In the genomic region with DNA sequence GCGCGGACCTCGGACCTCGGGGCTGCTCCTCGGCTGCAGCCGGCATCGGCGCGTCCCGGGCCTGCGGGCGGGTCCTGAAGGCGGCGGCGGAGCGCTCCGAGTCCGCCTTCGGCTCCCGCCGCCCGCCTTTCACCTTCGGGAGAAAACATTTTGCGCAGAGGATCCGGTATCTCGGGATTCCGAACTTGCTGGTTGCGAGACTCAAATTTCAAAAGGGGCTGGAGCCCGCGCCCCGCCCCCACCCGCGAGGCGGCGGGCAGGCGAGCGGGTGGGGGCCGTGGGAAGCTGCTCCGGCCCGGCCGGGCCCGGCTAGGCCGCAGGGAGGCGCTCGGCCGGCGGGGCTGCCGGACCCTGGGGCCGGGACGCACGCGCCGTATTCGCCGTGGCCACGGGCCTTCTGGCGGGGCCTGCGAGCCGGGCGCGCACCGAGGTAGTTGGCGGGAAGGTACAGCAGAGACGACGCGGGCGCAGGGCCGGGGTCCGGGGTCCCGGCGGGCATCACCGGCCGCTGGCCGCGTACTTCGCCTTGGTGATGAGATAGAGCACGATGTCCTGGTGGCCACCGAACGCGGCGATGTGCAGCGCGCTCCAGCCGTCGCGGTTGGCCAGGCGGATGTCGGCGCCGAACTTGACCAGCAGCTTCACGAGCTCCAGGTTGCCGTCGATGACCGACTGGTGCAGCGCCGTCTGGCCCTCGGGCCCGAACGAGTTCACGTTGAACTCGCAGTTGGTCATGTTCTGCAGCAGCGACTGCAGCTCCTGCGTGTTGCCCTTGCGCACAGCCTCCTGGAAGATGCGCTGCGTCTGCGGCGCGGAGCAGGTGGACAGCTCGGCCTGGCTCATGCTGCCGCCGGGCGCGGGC, we compare ENCODE assay signal across 8 cellular contexts. TPM values are rescaled to one million over a fixed set of nuclear protein-coding genes. Genes with fewer than 3 reads are reported as not detected.
DNase-seq lines count a peak whose midpoint lies in the region; ATAC-seq, FAIRE-seq and TF ChIP-seq lines count a peak whose summit lies in the region.

No MANE protein-coding gene starts in this region.

- DNase-seq in CD1c-positive myeloid dendritic cell (ENCODE audit: extremely low spot score) (peak; percentile 34), HTR-8/SVneo (ENCODE audit: insufficient read length, low spot score) (peak; percentile 49), UCSD-AML1 (lab: John Stamatoyannopoulos, UW; ENCODE audit: unreplicated experiment) (peak; percentile 70), NCI-H2107 treated with DMSO at 0.1 percent for 48 hours (lab: John Stamatoyannopoulos, UW; ENCODE audit: unreplicated experiment) (no peak)

- ATAC-seq in GM18498 (IDR thresholded peaks at IDR 0.05; ENCODE audit: unreplicated experiment) (peak; percentile 4), HG03095 (IDR thresholded peaks at IDR 0.05; ENCODE audit: unreplicated experiment) (no peak)

- peaks cover 0 to 2% of the 10 kb centered on the region in 2 donors for H3K36me3 ChIP-seq in esophagus (ENCODE audit: control insufficient read depth in 2 of 2, insufficient read depth in 2 of 2, low read length in 1 of 2)

- FAIRE-seq in HTR-8/SVneo (lab: Jason Lieb, UNC) = peak; percentile 55

- H3K4me1 Mint-ChIP-seq in nephron = peaks cover 22% of the 10 kb centered on the region

- H3K4me1 ChIP-seq in esophagus (ENCODE audit: control insufficient read depth in 2 of 2, insufficient read depth in 2 of 2, low read length in 1 of 2) = peaks cover 6 to 29% of the 10 kb centered on the region in 2 donors

- no peaks in the 10 kb centered on the region for H3K9me3 Mint-ChIP-seq in nephron

- WGBS in esophagus, 2 donors = 1% methylated on average over 111 to 114 of the region's 114 CpGs

- H3K27ac Mint-ChIP-seq in nephron = peak overlapping the region; percentile 64 to 96 (median 83)

- peaks cover 26% of the 10 kb centered on the region for H3K27me3 Mint-ChIP-seq in nephron (ENCODE audit: low read depth)

- no peaks in the 10 kb centered on the region for H3K9me3 ChIP-seq in esophagus (ENCODE audit: control insufficient read depth in 2 of 2, insufficient read depth in 1 of 2, low read depth in 1 of 2, low read length in 1 of 2)

- H3K4me3 Mint-ChIP-seq in nephron = peak overlapping the region; percentile 89 to 97 (median 96)

- H3K36me3 Mint-ChIP-seq in nephron (ENCODE audit: low read depth) = no peaks in the 10 kb centered on the region

- no peaks in the 10 kb centered on the region for H3K27me3 ChIP-seq in esophagus (ENCODE audit: control insufficient read depth in 1 of 2, insufficient read depth in 2 of 2, low read length in 2 of 2)

- H3K4me3 ChIP-seq in esophagus (ENCODE audit: low read depth in 1 of 2, low read length in 2 of 2) = peak overlapping the region; percentile 64 to 76

- TF ChIP-seq CTCF in nephron (IDR thresholded peaks at IDR 0.05; ENCODE audit: unreplicated experiment in 3 of 3) = peak in 1 of 3 experiments; percentile 33

- H3K27ac ChIP-seq in esophagus (ENCODE audit: low read depth in 2 of 2, low read length in 1 of 2) = peak overlapping the region; percentile 34 to 56

RNA-seq across cellular contexts. Expression of gene NRARP, which starts 0.8 kb away (rescaled TPM):
- 1 to 10 TPM; 1.6 to 7.8 TPM for polyA plus RNA-seq in esophagus

RNA-seq across cellular contexts. Expression of gene TOR4A, which starts 23.8 kb away (rescaled TPM):
- 1 to 10 TPM; 1.5 to 4.3 TPM for polyA plus RNA-seq in esophagus

RNA-seq across cellular contexts. Expression of gene NELFB, which starts 46.2 kb away (rescaled TPM):
- polyA plus RNA-seq in esophagus = 10 to 100 TPM; 31.7 to 34.7 TPM

RNA-seq across cellular contexts. Expression of gene STPG3, which starts 50.2 kb away (rescaled TPM):
- not detected for polyA plus RNA-seq in esophagus
